ENCODE assay signal across 12 cellular contexts in the genomic region with DNA sequence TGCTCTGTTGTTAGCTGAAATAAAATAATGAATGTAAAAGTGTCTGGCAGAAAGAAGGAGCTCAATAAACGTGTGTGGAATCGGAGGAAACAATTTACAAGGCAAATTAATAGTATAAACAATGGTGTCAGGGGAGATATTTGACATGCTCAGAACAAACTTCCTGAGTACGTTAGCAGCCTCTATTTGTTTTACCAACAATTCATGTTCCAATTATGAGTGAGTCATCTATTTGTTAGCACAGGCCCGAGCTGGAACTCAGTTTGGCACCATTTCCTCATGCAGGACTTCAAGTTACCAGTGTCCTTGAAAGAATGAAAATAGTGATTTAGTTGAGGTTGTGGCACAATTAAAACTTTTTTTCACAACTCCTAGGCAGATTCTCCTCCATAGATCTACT. TPM values are rescaled to one million over a fixed set of nuclear protein-coding genes. Genes with fewer than 3 reads are reported as not detected.
A peak's percentile ranks its signal among the peaks of the same experiment; 100 is the strongest.
DNase-seq lines count a peak whose midpoint lies in the region; ATAC-seq, FAIRE-seq and TF ChIP-seq lines count a peak whose summit lies in the region.
"Had no signal": no experiment of that assay in that cellular context is flagged by ENCODE, and none has a peak within 500 bp of the region (broad histone marks: within the 10 kb centered on the region; RNA-seq: fewer than 3 reads in every experiment).

No MANE protein-coding gene starts in this region.

- no peak for TF ChIP-seq POLR2A in A549 (IDR thresholded peaks at IDR 0.05; ENCODE audit: low read length)

- WGBS in A549 (ENCODE audit: missing lambda C conversion rate): under 1% methylated on average over 4 of the region's 4 CpGs

- H3K4me1 ChIP-seq in A549: peaks cover 30% of the 10 kb centered on the region

- ATAC-seq in A549 (peak; percentile 68 to 91), sciatic nerve (no peak)

- POLR2A ChIA-PET in A549 (lab: Yijun Ruan, JAX): no interaction called here

- TF ChIP-seq CTCF in A549 (IDR thresholded peaks at IDR 0.05) (no peak), kidney epithelial cell (IDR thresholded peaks at IDR 0.05; ENCODE audit: insufficient read depth, low read length, poor library complexity, severe bottlenecking) (no peak)

- FAIRE-seq in A549 (lab: Jason Lieb, UNC): peak; percentile 100

- H3K27me3 ChIP-seq in kidney epithelial cell (ENCODE audit: control insufficient read depth, insufficient read depth, low read length): no peaks in the 10 kb centered on the region

- no peaks in the 10 kb centered on the region for H3K9me3 ChIP-seq in A549

- DNase-seq in A549 (ENCODE audit: low read depth in 1 of 2, low spot score in 1 of 2) (peak; percentile 70 to 91), HPDE6-E6E7 (ENCODE audit: extremely low spot score) (peak; percentile 70), astrocyte of the hippocampus (ENCODE audit: low read depth, low spot score) (peak; percentile 72), kidney epithelial cell (ENCODE audit: low read depth) (peak; percentile 25), sciatic nerve (ENCODE audit: low spot score) (no peak), NCI-H1694 treated with DMSO at 0.1 percent for 48 hours (lab: John Stamatoyannopoulos, UW) (no peak), SK-N-DZ (ENCODE audit: low spot score) (no peak), DMS114 treated with DMSO at 0.1 percent for 48 hours (lab: John Stamatoyannopoulos, UW; ENCODE audit: unreplicated experiment) (no peak)
- DNase-seq: CD4-positive, alpha-beta T cell; stimulated activated CD4-positive, alpha-beta T cell treated with anti-CD3 and anti-CD28 coated beads, Interleukin-4, amount 100 ng/mL, for 24 hours had no signal

- peak; percentile 44 to 63; a peak in 2 of 5 replicates for TF ChIP-seq EP300 in A549 (IDR thresholded peaks at IDR 0.05)

- H3K4me3 ChIP-seq in A549: peak overlapping the region; percentile 8; the same call in 1 of the 3 replicates
- no peak overlapping the region for H3K4me3 ChIP-seq in kidney epithelial cell (ENCODE audit: low read depth, low read length)
- H3K4me3 ChIP-seq: SK-N-MC had no signal

- H3K36me3 ChIP-seq in kidney epithelial cell (ENCODE audit: control insufficient read depth, insufficient read depth, low read length): no peaks in the 10 kb centered on the region

- peak overlapping the region; percentile 76 for H3K4me2 ChIP-seq in A549

- H3K27ac ChIP-seq in A549: peak overlapping the region; percentile 52 to 65; a peak in 5 of 6 replicates
- H3K27ac ChIP-seq: SK-N-MC had no signal

- CTCF ChIA-PET in A549 (lab: Yijun Ruan, JAX): interaction anchor here (0.8 to 1.8 kb wide), 7 partner anchors 8 to 31 kb away, joined by 3 to 7 read pairs (median 3); a partner anchor contains a TSS

- 0 out of 5 replicates have a peak, but pooled peaks of 1 of the 2 experiments have one; percentile 12 for TF ChIP-seq RAD21 in A549 (conservative IDR thresholded peaks at IDR 0.05 in 1 of 2, IDR thresholded peaks at IDR 0.05 in 1 of 2)

- intact Hi-C loops in sciatic nerve (cut with DNase I): no loop called here

TF ChIP-seq in A549, 52 proteins besides CTCF, POLR2A, EP300 and RAD21:
- no peak for TF ChIP-seq TFCP2L1 (CRISPR knock-in tag; IDR thresholded peaks at IDR 0.05)
- no peak for TF ChIP-seq NPAS2 (CRISPR knock-in tag; IDR thresholded peaks at IDR 0.05; ENCODE audit: borderline replicate concordance)
- TF ChIP-seq, protein P1, sequence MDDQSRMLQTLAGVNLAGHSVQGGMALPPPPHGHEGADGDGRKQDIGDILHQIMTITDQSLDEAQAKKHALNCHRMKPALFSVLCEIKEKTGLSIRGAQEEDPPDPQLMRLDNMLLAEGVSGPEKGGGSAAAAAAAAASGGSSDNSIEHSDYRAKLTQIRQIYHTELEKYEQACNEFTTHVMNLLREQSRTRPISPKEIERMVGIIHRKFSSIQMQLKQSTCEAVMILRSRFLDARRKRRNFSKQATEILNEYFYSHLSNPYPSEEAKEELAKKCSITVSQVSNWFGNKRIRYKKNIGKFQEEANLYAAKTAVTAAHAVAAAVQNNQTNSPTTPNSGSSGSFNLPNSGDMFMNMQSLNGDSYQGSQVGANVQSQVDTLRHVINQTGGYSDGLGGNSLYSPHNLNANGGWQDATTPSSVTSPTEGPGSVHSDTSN (IDR thresholded peaks at IDR 0.05): no peak
- TF ChIP-seq HDAC2 (IDR thresholded peaks at IDR 0.05): no peak
- peak; percentile 28 for TF ChIP-seq ZFP36 (IDR thresholded peaks at IDR 0.05; ENCODE audit: borderline replicate concordance, partially characterized antibody)
- TF ChIP-seq ZC3H11A (IDR thresholded peaks at IDR 0.05): no peak
- peak; percentile 25 for TF ChIP-seq MAFK (IDR thresholded peaks at IDR 0.05; ENCODE audit: partially characterized antibody)
- no peak for TF ChIP-seq BHLHE40 (IDR thresholded peaks at IDR 0.05; ENCODE audit: low read depth, low read length)
- TF ChIP-seq, protein P2, sequence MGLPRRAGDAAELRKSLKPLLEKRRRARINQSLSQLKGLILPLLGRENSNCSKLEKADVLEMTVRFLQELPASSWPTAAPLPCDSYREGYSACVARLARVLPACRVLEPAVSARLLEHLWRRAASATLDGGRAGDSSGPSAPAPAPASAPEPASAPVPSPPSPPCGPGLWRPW (IDR thresholded peaks at IDR 0.05): no peak
- TF ChIP-seq RCOR1 (IDR thresholded peaks at IDR 0.05; ENCODE audit: low read depth, low read length): no peak
- TF ChIP-seq JUNB (IDR thresholded peaks at IDR 0.05): peak; percentile 92
- TF ChIP-seq MAZ (IDR thresholded peaks at IDR 0.05; ENCODE audit: borderline replicate concordance, low read depth, low read length): no peak
- TF ChIP-seq, protein P3, sequence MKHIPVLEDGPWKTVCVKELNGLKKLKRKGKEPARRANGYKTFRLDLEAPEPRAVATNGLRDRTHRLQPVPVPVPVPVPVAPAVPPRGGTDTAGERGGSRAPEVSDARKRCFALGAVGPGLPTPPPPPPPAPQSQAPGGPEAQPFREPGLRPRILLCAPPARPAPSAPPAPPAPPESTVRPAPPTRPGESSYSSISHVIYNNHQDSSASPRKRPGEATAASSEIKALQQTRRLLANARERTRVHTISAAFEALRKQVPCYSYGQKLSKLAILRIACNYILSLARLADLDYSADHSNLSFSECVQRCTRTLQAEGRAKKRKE (CRISPR knock-in tag; IDR thresholded peaks at IDR 0.05; ENCODE audit: low read depth): no peak
- TF ChIP-seq, protein P4, sequence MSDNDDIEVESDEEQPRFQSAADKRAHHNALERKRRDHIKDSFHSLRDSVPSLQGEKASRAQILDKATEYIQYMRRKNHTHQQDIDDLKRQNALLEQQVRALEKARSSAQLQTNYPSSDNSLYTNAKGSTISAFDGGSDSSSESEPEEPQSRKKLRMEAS (IDR thresholded peaks at IDR 0.05): peak; percentile 81
- TF ChIP-seq FOSL2 (IDR thresholded peaks at IDR 0.05): peak; percentile 89
- peak; percentile 97 for TF ChIP-seq FOSL2 (CRISPR knock-in tag; IDR thresholded peaks at IDR 0.05)
- TF ChIP-seq CEBPB (IDR thresholded peaks at IDR 0.05): peak in 1 of 2 experiments; percentile 58; a peak in 1 of 4 replicates
- TF ChIP-seq CHD4 (IDR thresholded peaks at IDR 0.05; ENCODE audit: borderline replicate concordance): no peak
- no peak for TF ChIP-seq TP53 (CRISPR knock-in tag; IDR thresholded peaks at IDR 0.05)
- TF ChIP-seq FOXS1 (CRISPR knock-in tag; IDR thresholded peaks at IDR 0.05): no peak
- no peak for TF ChIP-seq HEYL (CRISPR knock-in tag; IDR thresholded peaks at IDR 0.05)
- TF ChIP-seq PHF8 (IDR thresholded peaks at IDR 0.05; ENCODE audit: borderline replicate concordance, low read depth): no peak
- TF ChIP-seq, protein P5, sequence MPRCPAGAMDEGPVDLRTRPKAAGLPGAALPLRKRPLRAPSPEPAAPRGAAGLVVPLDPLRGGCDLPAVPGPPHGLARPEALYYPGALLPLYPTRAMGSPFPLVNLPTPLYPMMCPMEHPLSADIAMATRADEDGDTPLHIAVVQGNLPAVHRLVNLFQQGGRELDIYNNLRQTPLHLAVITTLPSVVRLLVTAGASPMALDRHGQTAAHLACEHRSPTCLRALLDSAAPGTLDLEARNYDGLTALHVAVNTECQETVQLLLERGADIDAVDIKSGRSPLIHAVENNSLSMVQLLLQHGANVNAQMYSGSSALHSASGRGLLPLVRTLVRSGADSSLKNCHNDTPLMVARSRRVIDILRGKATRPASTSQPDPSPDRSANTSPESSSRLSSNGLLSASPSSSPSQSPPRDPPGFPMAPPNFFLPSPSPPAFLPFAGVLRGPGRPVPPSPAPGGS (IDR thresholded peaks at IDR 0.05): peak; percentile 70; the same call in 1 of the 3 replicates
- TF ChIP-seq NFE2L2 (conservative IDR thresholded peaks at IDR 0.05; ENCODE audit: low read length): no peak
- TF ChIP-seq HOXB13 (CRISPR knock-in tag; IDR thresholded peaks at IDR 0.05; ENCODE audit: low read depth): no peak
- TF ChIP-seq, protein P6, sequence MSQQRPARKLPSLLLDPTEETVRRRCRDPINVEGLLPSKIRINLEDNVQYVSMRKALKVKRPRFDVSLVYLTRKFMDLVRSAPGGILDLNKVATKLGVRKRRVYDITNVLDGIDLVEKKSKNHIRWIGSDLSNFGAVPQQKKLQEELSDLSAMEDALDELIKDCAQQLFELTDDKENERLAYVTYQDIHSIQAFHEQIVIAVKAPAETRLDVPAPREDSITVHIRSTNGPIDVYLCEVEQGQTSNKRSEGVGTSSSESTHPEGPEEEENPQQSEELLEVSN (IDR thresholded peaks at IDR 0.05; ENCODE audit: borderline replicate concordance, low read depth): no peak
- TF ChIP-seq RNF2 (IDR thresholded peaks at IDR 0.05; ENCODE audit: borderline replicate concordance, low read depth): no peak
- TF ChIP-seq GATA3 (IDR thresholded peaks at IDR 0.05; ENCODE audit: borderline replicate concordance): peak; percentile 94
- peak; percentile 41 to 84; a peak in 4 of 5 replicates for TF ChIP-seq JUN (IDR thresholded peaks at IDR 0.05)

RNA-seq across cellular contexts. Expression of a gene that starts 9.1 kb away (rescaled TPM):
- polyA plus RNA-seq in A549 (2011; rRNA removed) (1.9 and 2.2 TPM in 2 replicates), A549 (2017; fragmentation: RNase III; extraction: RNeasy Plus Mini Kit Qiagen cat#74134 plus additional on column Dnase treatment) (1.5 to 1.9 TPM (median 1.6 TPM) in 3 replicates)
- 1.0 and 1.5 TPM in 2 replicates for polyA plus RNA-seq in A549 (2012; cell fraction: cytosol; rRNA removed)
- 1.3 and 1.7 TPM in 2 replicates for polyA plus RNA-seq in A549 (2012; cell fraction: nucleus; rRNA removed)
- polyA minus RNA-seq in A549 (2011; rRNA and poly(A)+ RNA removed): 2.8 and 3.7 TPM in 2 replicates
- total RNA-seq in kidney epithelial cell (0.14 and 0.25 TPM in 2 replicates), sciatic nerve (1.1 TPM)
- polyA plus RNA-seq in SK-N-DZ (2014; cell fraction: cytosol; rRNA removed): 8.2 and 11.6 TPM in 2 replicates
- polyA plus RNA-seq in SK-N-DZ (2014; cell fraction: nucleus; rRNA removed): 3.3 and 4.0 TPM in 2 replicates
- total RNA-seq: CD4-positive, alpha-beta T cell; mononuclear cell had no signal

Comparison
In these comparisons a context has a peak if more than half of its experiments do, and no peak if none do; other contexts are left out.
1. DNase-seq: peak in A549 (2 of 2), HPDE6-E6E7 (single experiment), astrocyte of the hippocampus (single experiment) and kidney epithelial cell (single experiment); none in sciatic nerve (single experiment), NCI-H1694 treated with DMSO at 0.1 percent for 48 hours (single experiment), SK-N-DZ (single experiment) and DMS114 treated with DMSO at 0.1 percent for 48 hours (single experiment).